In the genomic region with DNA sequence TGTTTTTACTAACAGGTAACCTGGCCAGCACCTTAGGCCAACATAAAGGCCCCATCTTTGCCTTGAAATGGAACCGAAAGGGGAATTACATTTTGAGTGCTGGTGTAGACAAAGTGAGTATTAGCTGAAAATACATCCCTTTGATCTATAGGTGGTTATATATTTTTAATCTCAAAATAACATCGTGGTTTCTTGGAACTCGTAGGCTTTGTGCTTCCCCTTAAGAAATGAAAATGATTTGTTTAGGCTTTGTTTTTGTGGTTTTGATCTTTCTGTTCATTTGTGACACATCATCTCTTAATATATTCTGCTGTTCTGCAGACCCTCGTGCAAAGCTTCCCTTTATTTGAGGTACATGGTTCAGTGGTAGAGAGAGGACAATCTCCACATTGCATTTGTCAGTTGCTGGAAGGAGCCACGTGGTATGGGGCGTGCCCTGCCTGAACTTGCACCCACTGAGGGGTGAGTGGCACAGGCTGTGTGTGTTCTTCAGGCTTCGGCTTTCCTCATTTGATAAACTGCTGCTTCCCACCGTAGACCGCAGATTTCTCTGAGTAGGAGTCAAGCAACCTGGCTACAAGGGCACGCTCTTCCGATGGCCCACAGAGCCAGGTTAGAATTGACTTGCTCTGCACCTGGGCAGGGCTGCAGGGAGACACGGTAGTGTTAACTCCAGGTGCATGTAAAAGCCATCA, we compare ENCODE assay signal across 30 cellular contexts.
"Had no signal": no experiment of that assay in that cellular context is flagged by ENCODE, and none has a peak within 500 bp of the region (broad histone marks: within the 10 kb centered on the region; RNA-seq: fewer than 3 reads in every experiment).

No MANE protein-coding gene starts in this region.

- H3K4me1 ChIP-seq: body of pancreas, colonic mucosa had no signal

- H3K9me3 ChIP-seq: adrenal gland, body of pancreas, colonic mucosa had no signal

- H3K4me3 Mint-ChIP-seq: activated B cell treated with CpG ODN at 0.5 μM for 24 hours; activated CD8-positive, alpha-beta memory T cell treated with anti-CD3 and anti-CD28 coated beads, Interleukin-2, amount 10 ng/mL, durations not matched to agents 7 days and 5 days; activated CD8-positive, alpha-beta T cell treated with anti-CD3 and anti-CD28 coated beads, Interleukin-2, amount 10 ng/mL, durations not matched to agents 7 days and 5 days; activated naive CD4-positive, alpha-beta T cell treated with anti-CD3 and anti-CD28 coated beads for 36 hours; activated naive CD4-positive, alpha-beta T cell treated with anti-CD3 and anti-CD28 coated beads, Interleukin-2, amount 50 U/mL, for 24 hours; activated naive CD8-positive, alpha-beta T cell treated with anti-CD3 and anti-CD28 coated beads for 36 hours; activated naive CD8-positive, alpha-beta T cell treated with anti-CD3 and anti-CD28 coated beads, Interleukin-2, amount 50 U/mL, for 24 hours; activated T-helper 1 cell treated with anti-CD3 and anti-CD28 coated beads, Interleukin-12 subunit alpha, Interleukin-12 subunit beta, Interleukin-2, Interleukin-4 antibody, amounts not matched to agents 30 ng/mL and 10 ng/mL and 1 ng/mL, durations not matched to agents 14 hours and 24 hours and 36 hours; endodermal cell had no signal

- DNase-seq: activated B cell treated with CpG ODN at 0.5 μM for 24 hours; activated CD4-positive, alpha-beta T cell treated with anti-CD3 and anti-CD28 coated beads for 48 hours; activated CD4-positive, alpha-beta T cell treated with anti-CD3 and anti-CD28 coated beads, Interleukin-2, amount 50 U/mL, for 4 hours; activated CD8-positive, alpha-beta memory T cell treated with anti-CD3 and anti-CD28 coated beads, Interleukin-2, amount 10 ng/mL, durations not matched to agents 7 days and 5 days; activated CD8-positive, alpha-beta memory T cell treated with anti-CD3 and anti-CD28 coated beads, Interleukin-2, amount 50 U/mL, for 4 hours; activated CD8-positive, alpha-beta T cell treated with anti-CD3 and anti-CD28 coated beads, Interleukin-2, amount 10 ng/mL, durations not matched to agents 7 days and 5 days; activated effector memory CD4-positive, alpha-beta T cell treated with anti-CD3 and anti-CD28 coated beads, Interleukin-2, amount 50 U/mL, for 16 hours; activated naive CD4-positive, alpha-beta T cell treated with anti-CD3 and anti-CD28 coated beads for 36 hours; activated naive CD8-positive, alpha-beta T cell treated with anti-CD3 and anti-CD28 coated beads for 36 hours; activated naive CD8-positive, alpha-beta T cell treated with anti-CD3 and anti-CD28 coated beads, Interleukin-2, amount 50 U/mL, for 24 hours; activated T-cell treated with anti-CD3 and anti-CD28 coated beads, Interleukin-2, amount 50 U/mL, for 1 hour; activated T-cell treated with anti-CD3 and anti-CD28 coated beads, Interleukin-2, amount 50 U/mL, for 48 hours; adrenal gland; amygdala; aorta; body of pancreas; caudate nucleus; colonic mucosa; dorsolateral prefrontal cortex; effector memory CD4-positive, alpha-beta T cell; endodermal cell; foreskin fibroblast; head of caudate nucleus; T1000; WERI-Rb-1 had no signal

- H3K27me3 ChIP-seq: adrenal gland, body of pancreas, colonic mucosa had no signal

- H3K27ac Mint-ChIP-seq: activated B cell treated with CpG ODN at 0.5 μM for 24 hours; activated CD8-positive, alpha-beta memory T cell treated with anti-CD3 and anti-CD28 coated beads, Interleukin-2, amount 10 ng/mL, durations not matched to agents 7 days and 5 days; activated CD8-positive, alpha-beta T cell treated with anti-CD3 and anti-CD28 coated beads, Interleukin-2, amount 10 ng/mL, durations not matched to agents 7 days and 5 days; activated naive CD4-positive, alpha-beta T cell treated with anti-CD3 and anti-CD28 coated beads for 36 hours; activated naive CD4-positive, alpha-beta T cell treated with anti-CD3 and anti-CD28 coated beads, Interleukin-2, amount 50 U/mL, for 24 hours; activated naive CD8-positive, alpha-beta T cell treated with anti-CD3 and anti-CD28 coated beads for 36 hours; activated naive CD8-positive, alpha-beta T cell treated with anti-CD3 and anti-CD28 coated beads, Interleukin-2, amount 50 U/mL, for 24 hours; activated T-helper 1 cell treated with anti-CD3 and anti-CD28 coated beads, Interleukin-12 subunit alpha, Interleukin-12 subunit beta, Interleukin-2, Interleukin-4 antibody, amounts not matched to agents 30 ng/mL and 10 ng/mL and 1 ng/mL, durations not matched to agents 14 hours and 24 hours and 36 hours; activated T-helper 2 cell treated with anti-CD3 and anti-CD28 coated beads, Interferon-gamma antibody, Interleukin-2, Interleukin-4, amounts not matched to agents 10 μg/mL and 5 μg/mL and 100 μg/mL, durations not matched to agents 14 hours and 24 hours and 36 hours; endodermal cell had no signal

- FAIRE-seq: frontal cortex had no signal

- H3K36me3 ChIP-seq: colonic mucosa, WERI-Rb-1 had no signal

- H3K4me1 Mint-ChIP-seq: activated B cell treated with CpG ODN at 0.5 μM for 24 hours; activated naive CD4-positive, alpha-beta T cell treated with anti-CD3 and anti-CD28 coated beads, Interleukin-2, amount 50 U/mL, for 24 hours; endodermal cell had no signal

- H3K27me3 Mint-ChIP-seq: activated B cell treated with CpG ODN at 0.5 μM for 24 hours; activated CD8-positive, alpha-beta memory T cell treated with anti-CD3 and anti-CD28 coated beads, Interleukin-2, amount 10 ng/mL, durations not matched to agents 7 days and 5 days; activated naive CD4-positive, alpha-beta T cell treated with anti-CD3 and anti-CD28 coated beads, Interleukin-2, amount 50 U/mL, for 24 hours; activated naive CD8-positive, alpha-beta T cell treated with anti-CD3 and anti-CD28 coated beads for 36 hours; activated naive CD8-positive, alpha-beta T cell treated with anti-CD3 and anti-CD28 coated beads, Interleukin-2, amount 50 U/mL, for 24 hours had no signal

- H3K9me3 Mint-ChIP-seq: activated B cell treated with CpG ODN at 0.5 μM for 24 hours; activated naive CD4-positive, alpha-beta T cell treated with anti-CD3 and anti-CD28 coated beads for 36 hours; activated naive CD4-positive, alpha-beta T cell treated with anti-CD3 and anti-CD28 coated beads, Interleukin-2, amount 50 U/mL, for 24 hours; activated naive CD8-positive, alpha-beta T cell treated with anti-CD3 and anti-CD28 coated beads for 36 hours; activated naive CD8-positive, alpha-beta T cell treated with anti-CD3 and anti-CD28 coated beads, Interleukin-2, amount 50 U/mL, for 24 hours; activated T-helper 1 cell treated with anti-CD3 and anti-CD28 coated beads, Interleukin-12 subunit alpha, Interleukin-12 subunit beta, Interleukin-2, Interleukin-4 antibody, amounts not matched to agents 30 ng/mL and 10 ng/mL and 1 ng/mL, durations not matched to agents 14 hours and 24 hours and 36 hours; activated T-helper 2 cell treated with anti-CD3 and anti-CD28 coated beads, Interferon-gamma antibody, Interleukin-2, Interleukin-4, amounts not matched to agents 10 μg/mL and 5 μg/mL and 100 μg/mL, durations not matched to agents 14 hours and 24 hours and 36 hours had no signal

- H3K4me3 ChIP-seq: adrenal gland, body of pancreas, colonic mucosa, dorsolateral prefrontal cortex had no signal

- ATAC-seq: activated CD8-positive, alpha-beta memory T cell treated with anti-CD3 and anti-CD28 coated beads, Interleukin-2, amount 10 ng/mL, durations not matched to agents 7 days and 5 days; activated CD8-positive, alpha-beta T cell treated with anti-CD3 and anti-CD28 coated beads, Interleukin-2, amount 10 ng/mL, durations not matched to agents 7 days and 5 days; activated naive CD8-positive, alpha-beta T cell treated with anti-CD3 and anti-CD28 coated beads, Interleukin-2, amount 50 U/mL, for 24 hours; body of pancreas; esophagus mucosa had no signal

- H3K27ac ChIP-seq: adrenal gland, body of pancreas, colonic mucosa, dorsolateral prefrontal cortex, WERI-Rb-1 had no signal
